1 cellular context compared by ENCODE assay signal in the genomic region with DNA sequence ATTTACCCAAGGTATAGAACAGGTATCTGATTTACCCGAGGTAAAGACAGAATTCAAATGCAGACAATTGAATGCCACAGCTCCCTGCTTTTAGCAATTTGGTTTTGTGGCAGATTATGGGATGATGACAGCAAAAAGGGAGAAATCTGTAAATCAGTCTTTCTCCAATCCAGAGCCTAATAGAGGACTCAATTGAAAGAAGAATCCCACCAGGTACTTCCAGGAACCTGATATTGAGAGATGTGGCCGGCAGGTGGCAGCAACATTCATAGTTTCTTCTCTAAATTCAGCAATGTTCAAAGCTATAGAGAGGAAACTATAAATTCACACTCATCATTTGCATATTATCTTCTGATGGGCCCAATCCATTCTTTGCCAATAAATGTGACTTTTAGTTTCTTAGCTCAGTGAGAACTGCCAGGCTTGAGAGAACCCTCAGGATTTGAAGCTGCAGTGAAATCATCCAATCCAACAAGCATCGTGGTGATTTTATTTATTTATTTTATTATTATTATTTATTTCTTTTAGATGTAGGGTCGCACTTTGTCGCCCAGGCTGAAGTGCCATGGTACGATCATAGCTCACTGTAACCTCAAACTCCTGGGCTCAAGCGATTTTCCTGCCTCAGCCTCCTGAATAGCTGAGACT.
TF ChIP-seq lines count a peak whose summit lies in the region.

No MANE protein-coding gene starts in this region.

TF ChIP-seq in K562, 482 proteins besides CTCF, POLR2A, EP300 and RAD21 (continued from another document and continues in another):
- no peak for TF ChIP-seq BCL6 (CRISPR knock-in tag; IDR thresholded peaks at IDR 0.05)
- no peak for TF ChIP-seq NBN (IDR thresholded peaks at IDR 0.05; ENCODE audit: low read depth)
- no peak for TF ChIP-seq ZNF316 (IDR thresholded peaks at IDR 0.05)
- TF ChIP-seq, protein P1, sequence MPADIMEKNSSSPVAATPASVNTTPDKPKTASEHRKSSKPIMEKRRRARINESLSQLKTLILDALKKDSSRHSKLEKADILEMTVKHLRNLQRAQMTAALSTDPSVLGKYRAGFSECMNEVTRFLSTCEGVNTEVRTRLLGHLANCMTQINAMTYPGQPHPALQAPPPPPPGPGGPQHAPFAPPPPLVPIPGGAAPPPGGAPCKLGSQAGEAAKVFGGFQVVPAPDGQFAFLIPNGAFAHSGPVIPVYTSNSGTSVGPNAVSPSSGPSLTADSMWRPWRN (IDR thresholded peaks at IDR 0.05; ENCODE audit: low read depth), result no peak
- TF ChIP-seq ZNF586 (CRISPR knock-in tag; conservative IDR thresholded peaks at IDR 0.05), result no peak
- no peak for TF ChIP-seq HNRNPH1 (optimal IDR thresholded peaks at IDR 0.05; ENCODE audit: low read depth, low read length)
- TF ChIP-seq ZBED1 (IDR thresholded peaks at IDR 0.05), result no peak
- TF ChIP-seq, protein P2, sequence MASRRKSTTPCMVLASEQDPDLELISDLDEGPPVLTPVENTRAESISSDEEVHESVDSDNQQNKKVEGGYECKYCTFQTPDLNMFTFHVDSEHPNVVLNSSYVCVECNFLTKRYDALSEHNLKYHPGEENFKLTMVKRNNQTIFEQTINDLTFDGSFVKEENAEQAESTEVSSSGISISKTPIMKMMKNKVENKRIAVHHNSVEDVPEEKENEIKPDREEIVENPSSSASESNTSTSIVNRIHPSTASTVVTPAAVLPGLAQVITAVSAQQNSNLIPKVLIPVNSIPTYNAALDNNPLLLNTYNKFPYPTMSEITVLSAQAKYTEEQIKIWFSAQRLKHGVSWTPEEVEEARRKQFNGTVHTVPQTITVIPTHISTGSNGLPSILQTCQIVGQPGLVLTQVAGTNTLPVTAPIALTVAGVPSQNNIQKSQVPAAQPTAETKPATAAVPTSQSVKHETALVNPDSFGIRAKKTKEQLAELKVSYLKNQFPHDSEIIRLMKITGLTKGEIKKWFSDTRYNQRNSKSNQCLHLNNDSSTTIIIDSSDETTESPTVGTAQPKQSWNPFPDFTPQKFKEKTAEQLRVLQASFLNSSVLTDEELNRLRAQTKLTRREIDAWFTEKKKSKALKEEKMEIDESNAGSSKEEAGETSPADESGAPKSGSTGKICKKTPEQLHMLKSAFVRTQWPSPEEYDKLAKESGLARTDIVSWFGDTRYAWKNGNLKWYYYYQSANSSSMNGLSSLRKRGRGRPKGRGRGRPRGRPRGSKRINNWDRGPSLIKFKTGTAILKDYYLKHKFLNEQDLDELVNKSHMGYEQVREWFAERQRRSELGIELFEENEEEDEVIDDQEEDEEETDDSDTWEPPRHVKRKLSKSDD (conservative IDR thresholded peaks at IDR 0.05; ENCODE audit: low read length), result no peak
- TF ChIP-seq, protein P3, sequence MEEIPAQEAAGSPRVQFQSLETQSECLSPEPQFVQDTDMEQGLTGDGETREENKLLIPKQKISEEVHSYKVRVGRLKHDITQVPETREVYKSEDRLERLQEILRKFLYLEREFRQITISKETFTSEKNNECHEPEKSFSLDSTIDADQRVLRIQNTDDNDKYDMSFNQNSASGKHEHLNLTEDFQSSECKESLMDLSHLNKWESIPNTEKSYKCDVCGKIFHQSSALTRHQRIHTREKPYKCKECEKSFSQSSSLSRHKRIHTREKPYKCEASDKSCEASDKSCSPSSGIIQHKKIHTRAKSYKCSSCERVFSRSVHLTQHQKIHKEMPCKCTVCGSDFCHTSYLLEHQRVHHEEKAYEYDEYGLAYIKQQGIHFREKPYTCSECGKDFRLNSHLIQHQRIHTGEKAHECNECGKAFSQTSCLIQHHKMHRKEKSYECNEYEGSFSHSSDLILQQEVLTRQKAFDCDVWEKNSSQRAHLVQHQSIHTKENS (CRISPR knock-in tag; IDR thresholded peaks at IDR 0.05), result no peak
- TF ChIP-seq JUNB (CRISPR knock-in tag; conservative IDR thresholded peaks at IDR 0.05), result no peak
- TF ChIP-seq CBX1 (IDR thresholded peaks at IDR 0.05; ENCODE audit: low read depth), result no peak
- TF ChIP-seq HMG20A (CRISPR knock-in tag; conservative IDR thresholded peaks at IDR 0.05), result no peak
- TF ChIP-seq HCFC1 (IDR thresholded peaks at IDR 0.05; ENCODE audit: low read depth, low read length), result no peak
- TF ChIP-seq, protein P4, sequence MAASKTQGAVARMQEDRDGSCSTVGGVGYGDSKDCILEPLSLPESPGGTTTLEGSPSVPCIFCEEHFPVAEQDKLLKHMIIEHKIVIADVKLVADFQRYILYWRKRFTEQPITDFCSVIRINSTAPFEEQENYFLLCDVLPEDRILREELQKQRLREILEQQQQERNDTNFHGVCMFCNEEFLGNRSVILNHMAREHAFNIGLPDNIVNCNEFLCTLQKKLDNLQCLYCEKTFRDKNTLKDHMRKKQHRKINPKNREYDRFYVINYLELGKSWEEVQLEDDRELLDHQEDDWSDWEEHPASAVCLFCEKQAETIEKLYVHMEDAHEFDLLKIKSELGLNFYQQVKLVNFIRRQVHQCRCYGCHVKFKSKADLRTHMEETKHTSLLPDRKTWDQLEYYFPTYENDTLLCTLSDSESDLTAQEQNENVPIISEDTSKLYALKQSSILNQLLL (CRISPR knock-in tag; IDR thresholded peaks at IDR 0.05; ENCODE audit: borderline replicate concordance), result no peak
- TF ChIP-seq, protein P5, sequence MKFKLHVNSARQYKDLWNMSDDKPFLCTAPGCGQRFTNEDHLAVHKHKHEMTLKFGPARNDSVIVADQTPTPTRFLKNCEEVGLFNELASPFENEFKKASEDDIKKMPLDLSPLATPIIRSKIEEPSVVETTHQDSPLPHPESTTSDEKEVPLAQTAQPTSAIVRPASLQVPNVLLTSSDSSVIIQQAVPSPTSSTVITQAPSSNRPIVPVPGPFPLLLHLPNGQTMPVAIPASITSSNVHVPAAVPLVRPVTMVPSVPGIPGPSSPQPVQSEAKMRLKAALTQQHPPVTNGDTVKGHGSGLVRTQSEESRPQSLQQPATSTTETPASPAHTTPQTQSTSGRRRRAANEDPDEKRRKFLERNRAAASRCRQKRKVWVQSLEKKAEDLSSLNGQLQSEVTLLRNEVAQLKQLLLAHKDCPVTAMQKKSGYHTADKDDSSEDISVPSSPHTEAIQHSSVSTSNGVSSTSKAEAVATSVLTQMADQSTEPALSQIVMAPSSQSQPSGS (CRISPR knock-in tag; IDR thresholded peaks at IDR 0.05), result no peak
- no peak for TF ChIP-seq ELF1 (tag; IDR thresholded peaks at IDR 0.05)
- TF ChIP-seq, protein P6, sequence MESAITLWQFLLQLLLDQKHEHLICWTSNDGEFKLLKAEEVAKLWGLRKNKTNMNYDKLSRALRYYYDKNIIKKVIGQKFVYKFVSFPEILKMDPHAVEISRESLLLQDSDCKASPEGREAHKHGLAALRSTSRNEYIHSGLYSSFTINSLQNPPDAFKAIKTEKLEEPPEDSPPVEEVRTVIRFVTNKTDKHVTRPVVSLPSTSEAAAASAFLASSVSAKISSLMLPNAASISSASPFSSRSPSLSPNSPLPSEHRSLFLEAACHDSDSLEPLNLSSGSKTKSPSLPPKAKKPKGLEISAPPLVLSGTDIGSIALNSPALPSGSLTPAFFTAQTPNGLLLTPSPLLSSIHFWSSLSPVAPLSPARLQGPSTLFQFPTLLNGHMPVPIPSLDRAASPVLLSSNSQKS (CRISPR knock-in tag; IDR thresholded peaks at IDR 0.05), result 0 out of 2 replicates have a peak, but pooled peaks have one; percentile 24
- TF ChIP-seq ZNF408 (CRISPR knock-in tag; IDR thresholded peaks at IDR 0.05; ENCODE audit: low read depth), result no peak
- TF ChIP-seq, protein P7, sequence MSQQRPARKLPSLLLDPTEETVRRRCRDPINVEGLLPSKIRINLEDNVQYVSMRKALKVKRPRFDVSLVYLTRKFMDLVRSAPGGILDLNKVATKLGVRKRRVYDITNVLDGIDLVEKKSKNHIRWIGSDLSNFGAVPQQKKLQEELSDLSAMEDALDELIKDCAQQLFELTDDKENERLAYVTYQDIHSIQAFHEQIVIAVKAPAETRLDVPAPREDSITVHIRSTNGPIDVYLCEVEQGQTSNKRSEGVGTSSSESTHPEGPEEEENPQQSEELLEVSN (IDR thresholded peaks at IDR 0.05; ENCODE audit: borderline replicate concordance in 1 of 2, extremely low read depth in 1 of 2, insufficient read depth in 1 of 2, insufficient read length in 1 of 2, low read depth in 1 of 2, low read length in 1 of 2, poor library complexity in 1 of 2, severe bottlenecking in 1 of 2), result no peak
- TF ChIP-seq, protein P8, sequence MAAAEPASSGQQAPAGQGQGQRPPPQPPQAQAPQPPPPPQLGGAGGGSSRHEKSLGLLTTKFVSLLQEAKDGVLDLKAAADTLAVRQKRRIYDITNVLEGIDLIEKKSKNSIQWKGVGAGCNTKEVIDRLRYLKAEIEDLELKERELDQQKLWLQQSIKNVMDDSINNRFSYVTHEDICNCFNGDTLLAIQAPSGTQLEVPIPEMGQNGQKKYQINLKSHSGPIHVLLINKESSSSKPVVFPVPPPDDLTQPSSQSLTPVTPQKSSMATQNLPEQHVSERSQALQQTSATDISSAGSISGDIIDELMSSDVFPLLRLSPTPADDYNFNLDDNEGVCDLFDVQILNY (CRISPR knock-in tag; IDR thresholded peaks at IDR 0.05), result no peak
- TF ChIP-seq, protein P9, sequence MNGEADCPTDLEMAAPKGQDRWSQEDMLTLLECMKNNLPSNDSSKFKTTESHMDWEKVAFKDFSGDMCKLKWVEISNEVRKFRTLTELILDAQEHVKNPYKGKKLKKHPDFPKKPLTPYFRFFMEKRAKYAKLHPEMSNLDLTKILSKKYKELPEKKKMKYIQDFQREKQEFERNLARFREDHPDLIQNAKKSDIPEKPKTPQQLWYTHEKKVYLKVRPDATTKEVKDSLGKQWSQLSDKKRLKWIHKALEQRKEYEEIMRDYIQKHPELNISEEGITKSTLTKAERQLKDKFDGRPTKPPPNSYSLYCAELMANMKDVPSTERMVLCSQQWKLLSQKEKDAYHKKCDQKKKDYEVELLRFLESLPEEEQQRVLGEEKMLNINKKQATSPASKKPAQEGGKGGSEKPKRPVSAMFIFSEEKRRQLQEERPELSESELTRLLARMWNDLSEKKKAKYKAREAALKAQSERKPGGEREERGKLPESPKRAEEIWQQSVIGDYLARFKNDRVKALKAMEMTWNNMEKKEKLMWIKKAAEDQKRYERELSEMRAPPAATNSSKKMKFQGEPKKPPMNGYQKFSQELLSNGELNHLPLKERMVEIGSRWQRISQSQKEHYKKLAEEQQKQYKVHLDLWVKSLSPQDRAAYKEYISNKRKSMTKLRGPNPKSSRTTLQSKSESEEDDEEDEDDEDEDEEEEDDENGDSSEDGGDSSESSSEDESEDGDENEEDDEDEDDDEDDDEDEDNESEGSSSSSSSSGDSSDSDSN (IDR thresholded peaks at IDR 0.05; ENCODE audit: borderline replicate concordance in 1 of 2, low read depth in 2 of 2, low read length in 2 of 2), result no peak
- TF ChIP-seq, protein P10, sequence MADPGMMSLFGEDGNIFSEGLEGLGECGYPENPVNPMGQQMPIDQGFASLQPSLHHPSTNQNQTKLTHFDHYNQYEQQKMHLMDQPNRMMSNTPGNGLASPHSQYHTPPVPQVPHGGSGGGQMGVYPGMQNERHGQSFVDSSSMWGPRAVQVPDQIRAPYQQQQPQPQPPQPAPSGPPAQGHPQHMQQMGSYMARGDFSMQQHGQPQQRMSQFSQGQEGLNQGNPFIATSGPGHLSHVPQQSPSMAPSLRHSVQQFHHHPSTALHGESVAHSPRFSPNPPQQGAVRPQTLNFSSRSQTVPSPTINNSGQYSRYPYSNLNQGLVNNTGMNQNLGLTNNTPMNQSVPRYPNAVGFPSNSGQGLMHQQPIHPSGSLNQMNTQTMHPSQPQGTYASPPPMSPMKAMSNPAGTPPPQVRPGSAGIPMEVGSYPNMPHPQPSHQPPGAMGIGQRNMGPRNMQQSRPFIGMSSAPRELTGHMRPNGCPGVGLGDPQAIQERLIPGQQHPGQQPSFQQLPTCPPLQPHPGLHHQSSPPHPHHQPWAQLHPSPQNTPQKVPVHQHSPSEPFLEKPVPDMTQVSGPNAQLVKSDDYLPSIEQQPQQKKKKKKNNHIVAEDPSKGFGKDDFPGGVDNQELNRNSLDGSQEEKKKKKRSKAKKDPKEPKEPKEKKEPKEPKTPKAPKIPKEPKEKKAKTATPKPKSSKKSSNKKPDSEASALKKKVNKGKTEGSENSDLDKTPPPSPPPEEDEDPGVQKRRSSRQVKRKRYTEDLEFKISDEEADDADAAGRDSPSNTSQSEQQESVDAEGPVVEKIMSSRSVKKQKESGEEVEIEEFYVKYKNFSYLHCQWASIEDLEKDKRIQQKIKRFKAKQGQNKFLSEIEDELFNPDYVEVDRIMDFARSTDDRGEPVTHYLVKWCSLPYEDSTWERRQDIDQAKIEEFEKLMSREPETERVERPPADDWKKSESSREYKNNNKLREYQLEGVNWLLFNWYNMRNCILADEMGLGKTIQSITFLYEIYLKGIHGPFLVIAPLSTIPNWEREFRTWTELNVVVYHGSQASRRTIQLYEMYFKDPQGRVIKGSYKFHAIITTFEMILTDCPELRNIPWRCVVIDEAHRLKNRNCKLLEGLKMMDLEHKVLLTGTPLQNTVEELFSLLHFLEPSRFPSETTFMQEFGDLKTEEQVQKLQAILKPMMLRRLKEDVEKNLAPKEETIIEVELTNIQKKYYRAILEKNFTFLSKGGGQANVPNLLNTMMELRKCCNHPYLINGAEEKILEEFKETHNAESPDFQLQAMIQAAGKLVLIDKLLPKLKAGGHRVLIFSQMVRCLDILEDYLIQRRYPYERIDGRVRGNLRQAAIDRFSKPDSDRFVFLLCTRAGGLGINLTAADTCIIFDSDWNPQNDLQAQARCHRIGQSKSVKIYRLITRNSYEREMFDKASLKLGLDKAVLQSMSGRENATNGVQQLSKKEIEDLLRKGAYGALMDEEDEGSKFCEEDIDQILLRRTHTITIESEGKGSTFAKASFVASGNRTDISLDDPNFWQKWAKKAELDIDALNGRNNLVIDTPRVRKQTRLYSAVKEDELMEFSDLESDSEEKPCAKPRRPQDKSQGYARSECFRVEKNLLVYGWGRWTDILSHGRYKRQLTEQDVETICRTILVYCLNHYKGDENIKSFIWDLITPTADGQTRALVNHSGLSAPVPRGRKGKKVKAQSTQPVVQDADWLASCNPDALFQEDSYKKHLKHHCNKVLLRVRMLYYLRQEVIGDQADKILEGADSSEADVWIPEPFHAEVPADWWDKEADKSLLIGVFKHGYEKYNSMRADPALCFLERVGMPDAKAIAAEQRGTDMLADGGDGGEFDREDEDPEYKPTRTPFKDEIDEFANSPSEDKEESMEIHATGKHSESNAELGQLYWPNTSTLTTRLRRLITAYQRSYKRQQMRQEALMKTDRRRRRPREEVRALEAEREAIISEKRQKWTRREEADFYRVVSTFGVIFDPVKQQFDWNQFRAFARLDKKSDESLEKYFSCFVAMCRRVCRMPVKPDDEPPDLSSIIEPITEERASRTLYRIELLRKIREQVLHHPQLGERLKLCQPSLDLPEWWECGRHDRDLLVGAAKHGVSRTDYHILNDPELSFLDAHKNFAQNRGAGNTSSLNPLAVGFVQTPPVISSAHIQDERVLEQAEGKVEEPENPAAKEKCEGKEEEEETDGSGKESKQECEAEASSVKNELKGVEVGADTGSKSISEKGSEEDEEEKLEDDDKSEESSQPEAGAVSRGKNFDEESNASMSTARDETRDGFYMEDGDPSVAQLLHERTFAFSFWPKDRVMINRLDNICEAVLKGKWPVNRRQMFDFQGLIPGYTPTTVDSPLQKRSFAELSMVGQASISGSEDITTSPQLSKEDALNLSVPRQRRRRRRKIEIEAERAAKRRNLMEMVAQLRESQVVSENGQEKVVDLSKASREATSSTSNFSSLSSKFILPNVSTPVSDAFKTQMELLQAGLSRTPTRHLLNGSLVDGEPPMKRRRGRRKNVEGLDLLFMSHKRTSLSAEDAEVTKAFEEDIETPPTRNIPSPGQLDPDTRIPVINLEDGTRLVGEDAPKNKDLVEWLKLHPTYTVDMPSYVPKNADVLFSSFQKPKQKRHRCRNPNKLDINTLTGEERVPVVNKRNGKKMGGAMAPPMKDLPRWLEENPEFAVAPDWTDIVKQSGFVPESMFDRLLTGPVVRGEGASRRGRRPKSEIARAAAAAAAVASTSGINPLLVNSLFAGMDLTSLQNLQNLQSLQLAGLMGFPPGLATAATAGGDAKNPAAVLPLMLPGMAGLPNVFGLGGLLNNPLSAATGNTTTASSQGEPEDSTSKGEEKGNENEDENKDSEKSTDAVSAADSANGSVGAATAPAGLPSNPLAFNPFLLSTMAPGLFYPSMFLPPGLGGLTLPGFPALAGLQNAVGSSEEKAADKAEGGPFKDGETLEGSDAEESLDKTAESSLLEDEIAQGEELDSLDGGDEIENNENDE (IDR thresholded peaks at IDR 0.05; ENCODE audit: low read depth, low read length), result no peak
- TF ChIP-seq RB1 (IDR thresholded peaks at IDR 0.05; ENCODE audit: low read depth), result peak; percentile 40; the same call in 1 of the 2 replicates
- TF ChIP-seq NFE2L1 (tag; IDR thresholded peaks at IDR 0.05; ENCODE audit: borderline replicate concordance, low read depth), result no peak
